In the genomic region with DNA sequence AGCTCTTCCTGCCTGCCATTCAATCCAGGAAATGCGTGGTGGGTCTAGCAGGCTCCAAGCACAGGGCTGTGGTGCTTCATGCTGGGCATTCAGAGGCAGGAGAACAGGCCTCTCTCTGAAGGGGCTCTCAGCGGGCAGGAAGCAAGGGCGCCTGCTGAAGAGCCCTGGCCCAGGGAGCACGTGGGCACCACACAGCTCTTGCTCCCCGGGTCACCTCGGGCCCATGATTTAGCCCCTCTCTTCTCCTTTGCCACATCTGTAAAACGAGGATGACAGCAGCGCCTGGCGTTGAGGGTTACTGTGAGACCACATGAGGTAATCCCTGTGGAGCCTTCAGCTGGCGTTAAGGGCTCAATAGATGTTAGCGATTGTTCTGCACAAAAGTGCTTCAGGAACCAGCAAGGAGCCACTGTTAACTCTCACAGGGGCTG, we compare ENCODE assay signal across 1 cellular context.
TF ChIP-seq lines count a peak whose summit lies in the region.

No MANE protein-coding gene starts in this region.

TF ChIP-seq in GM12878, 131 proteins besides CTCF, POLR2A, EP300 and RAD21:
- TF ChIP-seq SMAD5 (IDR thresholded peaks at IDR 0.05; ENCODE audit: low read depth) (no peak), IKZF2 (IDR thresholded peaks at IDR 0.05) (no peak), NR2F1 (conservative IDR thresholded peaks at IDR 0.05) (no peak), CHD2 (IDR thresholded peaks at IDR 0.05; ENCODE audit: borderline replicate concordance, low read depth, low read length) (no peak), RBBP5 (conservative IDR thresholded peaks at IDR 0.05) (no peak), MEF2A (IDR thresholded peaks at IDR 0.05; ENCODE audit: insufficient read depth, low read depth, low read length) (no peak), SIX5 (IDR thresholded peaks at IDR 0.05; ENCODE audit: low read depth, low read length, severe bottlenecking) (no peak), NR2C2 (IDR thresholded peaks at IDR 0.05; ENCODE audit: borderline replicate concordance, control insufficient read depth, insufficient read length, low read depth) (no peak), NFIC (IDR thresholded peaks at IDR 0.05; ENCODE audit: low read depth, low read length) (no peak), MXI1 (IDR thresholded peaks at IDR 0.05; ENCODE audit: low read depth, low read length) (no peak), ZNF217 (IDR thresholded peaks at IDR 0.05) (no peak), YY1 (IDR thresholded peaks at IDR 0.05; ENCODE audit: low read depth, low read length) (no peak), IKZF1 (conservative IDR thresholded peaks at IDR 0.05) (no peak), HDAC6 (IDR thresholded peaks at IDR 0.05; ENCODE audit: unreplicated experiment) (no peak), JUNB (IDR thresholded peaks at IDR 0.05) (no peak), SMARCA5 (IDR thresholded peaks at IDR 0.05) (no peak)
- TF ChIP-seq, protein P1, sequence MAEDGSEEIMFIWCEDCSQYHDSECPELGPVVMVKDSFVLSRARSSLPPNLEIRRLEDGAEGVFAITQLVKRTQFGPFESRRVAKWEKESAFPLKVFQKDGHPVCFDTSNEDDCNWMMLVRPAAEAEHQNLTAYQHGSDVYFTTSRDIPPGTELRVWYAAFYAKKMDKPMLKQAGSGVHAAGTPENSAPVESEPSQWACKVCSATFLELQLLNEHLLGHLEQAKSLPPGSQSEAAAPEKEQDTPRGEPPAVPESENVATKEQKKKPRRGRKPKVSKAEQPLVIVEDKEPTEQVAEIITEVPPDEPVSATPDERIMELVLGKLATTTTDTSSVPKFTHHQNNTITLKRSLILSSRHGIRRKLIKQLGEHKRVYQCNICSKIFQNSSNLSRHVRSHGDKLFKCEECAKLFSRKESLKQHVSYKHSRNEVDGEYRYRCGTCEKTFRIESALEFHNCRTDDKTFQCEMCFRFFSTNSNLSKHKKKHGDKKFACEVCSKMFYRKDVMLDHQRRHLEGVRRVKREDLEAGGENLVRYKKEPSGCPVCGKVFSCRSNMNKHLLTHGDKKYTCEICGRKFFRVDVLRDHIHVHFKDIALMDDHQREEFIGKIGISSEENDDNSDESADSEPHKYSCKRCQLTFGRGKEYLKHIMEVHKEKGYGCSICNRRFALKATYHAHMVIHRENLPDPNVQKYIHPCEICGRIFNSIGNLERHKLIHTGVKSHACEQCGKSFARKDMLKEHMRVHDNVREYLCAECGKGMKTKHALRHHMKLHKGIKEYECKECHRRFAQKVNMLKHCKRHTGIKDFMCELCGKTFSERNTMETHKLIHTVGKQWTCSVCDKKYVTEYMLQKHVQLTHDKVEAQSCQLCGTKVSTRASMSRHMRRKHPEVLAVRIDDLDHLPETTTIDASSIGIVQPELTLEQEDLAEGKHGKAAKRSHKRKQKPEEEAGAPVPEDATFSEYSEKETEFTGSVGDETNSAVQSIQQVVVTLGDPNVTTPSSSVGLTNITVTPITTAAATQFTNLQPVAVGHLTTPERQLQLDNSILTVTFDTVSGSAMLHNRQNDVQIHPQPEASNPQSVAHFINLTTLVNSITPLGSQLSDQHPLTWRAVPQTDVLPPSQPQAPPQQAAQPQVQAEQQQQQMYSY (CRISPR knock-in tag; IDR thresholded peaks at IDR 0.05): no peak
- TF ChIP-seq, protein P2, sequence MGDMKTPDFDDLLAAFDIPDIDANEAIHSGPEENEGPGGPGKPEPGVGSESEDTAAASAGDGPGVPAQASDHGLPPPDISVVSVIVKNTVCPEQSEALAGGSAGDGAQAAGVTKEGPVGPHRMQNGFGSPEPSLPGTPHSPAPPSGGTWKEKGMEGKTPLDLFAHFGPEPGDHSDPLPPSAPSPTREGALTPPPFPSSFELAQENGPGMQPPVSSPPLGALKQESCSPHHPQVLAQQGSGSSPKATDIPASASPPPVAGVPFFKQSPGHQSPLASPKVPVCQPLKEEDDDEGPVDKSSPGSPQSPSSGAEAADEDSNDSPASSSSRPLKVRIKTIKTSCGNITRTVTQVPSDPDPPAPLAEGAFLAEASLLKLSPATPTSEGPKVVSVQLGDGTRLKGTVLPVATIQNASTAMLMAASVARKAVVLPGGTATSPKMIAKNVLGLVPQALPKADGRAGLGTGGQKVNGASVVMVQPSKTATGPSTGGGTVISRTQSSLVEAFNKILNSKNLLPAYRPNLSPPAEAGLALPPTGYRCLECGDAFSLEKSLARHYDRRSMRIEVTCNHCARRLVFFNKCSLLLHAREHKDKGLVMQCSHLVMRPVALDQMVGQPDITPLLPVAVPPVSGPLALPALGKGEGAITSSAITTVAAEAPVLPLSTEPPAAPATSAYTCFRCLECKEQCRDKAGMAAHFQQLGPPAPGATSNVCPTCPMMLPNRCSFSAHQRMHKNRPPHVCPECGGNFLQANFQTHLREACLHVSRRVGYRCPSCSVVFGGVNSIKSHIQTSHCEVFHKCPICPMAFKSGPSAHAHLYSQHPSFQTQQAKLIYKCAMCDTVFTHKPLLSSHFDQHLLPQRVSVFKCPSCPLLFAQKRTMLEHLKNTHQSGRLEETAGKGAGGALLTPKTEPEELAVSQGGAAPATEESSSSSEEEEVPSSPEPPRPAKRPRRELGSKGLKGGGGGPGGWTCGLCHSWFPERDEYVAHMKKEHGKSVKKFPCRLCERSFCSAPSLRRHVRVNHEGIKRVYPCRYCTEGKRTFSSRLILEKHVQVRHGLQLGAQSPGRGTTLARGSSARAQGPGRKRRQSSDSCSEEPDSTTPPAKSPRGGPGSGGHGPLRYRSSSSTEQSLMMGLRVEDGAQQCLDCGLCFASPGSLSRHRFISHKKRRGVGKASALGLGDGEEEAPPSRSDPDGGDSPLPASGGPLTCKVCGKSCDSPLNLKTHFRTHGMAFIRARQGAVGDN (IDR thresholded peaks at IDR 0.05): no peak
- TF ChIP-seq, protein P3, sequence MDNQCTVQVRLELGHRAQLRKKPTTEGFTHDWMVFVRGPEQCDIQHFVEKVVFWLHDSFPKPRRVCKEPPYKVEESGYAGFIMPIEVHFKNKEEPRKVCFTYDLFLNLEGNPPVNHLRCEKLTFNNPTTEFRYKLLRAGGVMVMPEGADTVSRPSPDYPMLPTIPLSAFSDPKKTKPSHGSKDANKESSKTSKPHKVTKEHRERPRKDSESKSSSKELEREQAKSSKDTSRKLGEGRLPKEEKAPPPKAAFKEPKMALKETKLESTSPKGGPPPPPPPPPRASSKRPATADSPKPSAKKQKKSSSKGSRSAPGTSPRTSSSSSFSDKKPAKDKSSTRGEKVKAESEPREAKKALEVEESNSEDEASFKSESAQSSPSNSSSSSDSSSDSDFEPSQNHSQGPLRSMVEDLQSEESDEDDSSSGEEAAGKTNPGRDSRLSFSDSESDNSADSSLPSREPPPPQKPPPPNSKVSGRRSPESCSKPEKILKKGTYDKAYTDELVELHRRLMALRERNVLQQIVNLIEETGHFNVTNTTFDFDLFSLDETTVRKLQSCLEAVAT (IDR thresholded peaks at IDR 0.05): no peak
